In the genomic region with DNA sequence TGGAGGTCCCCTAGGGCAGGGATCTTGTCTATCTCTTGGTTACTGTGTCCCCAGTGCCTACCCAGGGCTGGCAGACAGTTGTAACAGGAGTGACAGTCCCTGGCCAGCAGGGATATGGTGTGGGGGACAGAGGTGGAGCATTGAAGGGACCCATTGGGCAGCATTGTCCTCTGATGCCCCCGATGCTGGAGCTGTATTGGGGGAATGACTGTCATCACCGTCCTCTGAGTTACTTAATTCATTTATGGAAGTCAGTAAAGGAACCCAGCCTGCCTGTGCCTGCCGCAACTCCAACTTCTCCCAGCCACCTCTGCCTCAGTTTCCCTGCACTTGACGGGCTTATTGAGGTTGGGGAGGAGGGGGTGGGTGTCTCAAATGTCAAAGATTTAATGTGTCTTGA, we compare ENCODE assay signal across 1 cellular context.
TF ChIP-seq lines count a peak whose summit lies in the region.

No MANE protein-coding gene starts in this region.

TF ChIP-seq in HCT116, 20 proteins besides CTCF, POLR2A, EP300 and RAD21:
- no peak for TF ChIP-seq EZH2phosphoT487 (IDR thresholded peaks at IDR 0.05; ENCODE audit: borderline replicate concordance)
- no peak for TF ChIP-seq POLR2AphosphoS5 (IDR thresholded peaks at IDR 0.05; ENCODE audit: low read depth, low read length)
- TF ChIP-seq EGR1 (IDR thresholded peaks at IDR 0.05; ENCODE audit: low read depth), result no peak
- TF ChIP-seq SRF (IDR thresholded peaks at IDR 0.05; ENCODE audit: low read depth), result no peak
- TF ChIP-seq REST (IDR thresholded peaks at IDR 0.05; ENCODE audit: low read depth), result no peak
- no peak for TF ChIP-seq JUND (IDR thresholded peaks at IDR 0.05)
- TF ChIP-seq ATF3 (IDR thresholded peaks at IDR 0.05), result no peak
- no peak for TF ChIP-seq CEBPB (IDR thresholded peaks at IDR 0.05; ENCODE audit: low read depth)
